2 cellular contexts compared by ENCODE assay signal in the genomic region with DNA sequence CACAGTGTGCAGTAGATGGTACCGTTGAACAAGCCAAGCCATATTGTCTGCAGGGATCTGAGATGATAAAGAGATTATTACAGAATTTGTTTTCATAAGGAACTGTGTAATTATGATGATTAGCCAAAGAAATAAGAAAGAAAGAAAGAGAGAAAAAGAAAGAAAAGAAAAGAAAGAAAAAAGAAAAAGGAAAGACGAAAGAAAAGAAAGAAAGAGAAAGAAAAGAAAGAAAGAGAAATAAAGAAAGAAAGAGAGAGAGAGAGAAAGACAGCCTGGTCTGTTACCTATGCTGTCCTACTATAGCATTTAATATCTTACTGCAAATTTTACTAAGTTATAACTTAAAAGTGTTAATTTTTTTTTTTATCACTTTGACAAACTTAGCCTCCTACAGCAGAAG.
TF ChIP-seq lines count a peak whose summit lies in the region.

No MANE protein-coding gene starts in this region.

TF ChIP-seq in HEK293, 187 proteins besides CTCF, POLR2A, EP300 and RAD21 (continued from another document):
- no peak for TF ChIP-seq GLI4 (tag by site-specific recombination; IDR thresholded peaks at IDR 0.05)
- TF ChIP-seq ZNF366 (tag by site-specific recombination; conservative IDR thresholded peaks at IDR 0.05) = peak; percentile 86
- no peak for TF ChIP-seq ZNF777 (tag by site-specific recombination; IDR thresholded peaks at IDR 0.05; ENCODE audit: borderline replicate concordance)
- TF ChIP-seq PRDM1 (tag by site-specific recombination; IDR thresholded peaks at IDR 0.05) = peak; percentile 81
- TF ChIP-seq ZSCAN16 (tag by site-specific recombination; IDR thresholded peaks at IDR 0.05) = no peak
- no peak for TF ChIP-seq ZNF23 (tag by site-specific recombination; IDR thresholded peaks at IDR 0.05; ENCODE audit: borderline replicate concordance)
- TF ChIP-seq ZNF133 (tag by site-specific recombination; IDR thresholded peaks at IDR 0.05) = no peak
- no peak for TF ChIP-seq ZNF610 (tag by site-specific recombination; IDR thresholded peaks at IDR 0.05; ENCODE audit: borderline replicate concordance)
- no peak for TF ChIP-seq ZNF544 (tag by site-specific recombination; IDR thresholded peaks at IDR 0.05)
- no peak for TF ChIP-seq ZNF354C (tag by site-specific recombination; IDR thresholded peaks at IDR 0.05; ENCODE audit: borderline replicate concordance, low read depth)
- TF ChIP-seq, protein P1, sequence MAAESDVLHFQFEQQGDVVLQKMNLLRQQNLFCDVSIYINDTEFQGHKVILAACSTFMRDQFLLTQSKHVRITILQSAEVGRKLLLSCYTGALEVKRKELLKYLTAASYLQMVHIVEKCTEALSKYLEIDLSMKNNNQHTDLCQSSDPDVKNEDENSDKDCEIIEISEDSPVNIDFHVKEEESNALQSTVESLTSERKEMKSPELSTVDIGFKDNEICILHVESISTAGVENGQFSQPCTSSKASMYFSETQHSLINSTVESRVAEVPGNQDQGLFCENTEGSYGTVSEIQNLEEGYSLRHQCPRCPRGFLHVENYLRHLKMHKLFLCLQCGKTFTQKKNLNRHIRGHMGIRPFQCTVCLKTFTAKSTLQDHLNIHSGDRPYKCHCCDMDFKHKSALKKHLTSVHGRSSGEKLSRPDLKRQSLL (tag by site-specific recombination; IDR thresholded peaks at IDR 0.05) = no peak
- no peak for TF ChIP-seq TRIM28 (IDR thresholded peaks at IDR 0.05; ENCODE audit: borderline replicate concordance, low read length)

TF ChIP-seq in endothelial cell of umbilical vein, 7 proteins besides CTCF, POLR2A, EP300 and RAD21 (continued from another document):
- TF ChIP-seq, protein P2, sequence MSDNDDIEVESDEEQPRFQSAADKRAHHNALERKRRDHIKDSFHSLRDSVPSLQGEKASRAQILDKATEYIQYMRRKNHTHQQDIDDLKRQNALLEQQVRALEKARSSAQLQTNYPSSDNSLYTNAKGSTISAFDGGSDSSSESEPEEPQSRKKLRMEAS (IDR thresholded peaks at IDR 0.05; ENCODE audit: insufficient read depth, insufficient read length) = no peak
- no peak for TF ChIP-seq POLR2AphosphoS5 (IDR thresholded peaks at IDR 0.05; ENCODE audit: insufficient read depth, low read depth, low read length)
